ENCODE assay signal across 21 cellular contexts in genomic region chr1:167452483-167452882, GRCh38.
DNase-seq lines count a peak whose midpoint lies in the region; ATAC-seq and TF ChIP-seq lines count a peak whose summit lies in the region.
"Had no signal": no experiment of that assay in that cellular context is flagged by ENCODE, and none has a peak within 500 bp of the region (broad histone marks: within the 10 kb centered on the region; RNA-seq: fewer than 3 reads in every experiment).

No MANE protein-coding gene starts in this region.

- CTCF ChIA-PET in activated CD4-positive, alpha-beta T cell treated with anti-CD3 and anti-CD28 coated beads for 36 hours (lab: Charles Lee): interaction anchor here (0.9 to 5.4 kb wide), 4 partner anchors 24 to 103 kb away, joined by 3 to 29 read pairs (median 4); no protein-coding TSS in a partner anchor

- H3K9me2 ChIP-seq in OCI-LY1 (ENCODE audit: low read depth, low read length): no peaks in the 10 kb centered on the region

- H4K20me1 ChIP-seq in OCI-LY1 (ENCODE audit: insufficient read depth, low read length) (no peaks in the 10 kb centered on the region), smooth muscle cell (ENCODE audit: low read depth) (no peaks in the 10 kb centered on the region)

- peak overlapping the region; percentile 66 for H3K27ac Mint-ChIP-seq in activated CD4-positive, alpha-beta T cell treated with anti-CD3 and anti-CD28 coated beads for 36 hours
- peak overlapping the region; percentile 59 for H3K27ac Mint-ChIP-seq in activated naive CD8-positive, alpha-beta T cell treated with anti-CD3 and anti-CD28 coated beads, Interleukin-2, amount 10 ng/mL, durations not matched to agents 7 days and 5 days
- H3K27ac Mint-ChIP-seq in nephron: no peak overlapping the region
- H3K27ac Mint-ChIP-seq: B cell, mesothelial cell of epicardium, type B pancreatic cell, WTC11 had no signal

- H3F3A ChIP-seq in OCI-LY1 (ENCODE audit: insufficient read depth, low read length) (0 out of 2 replicates have a peak, but pooled peaks cover 7% of the 10 kb centered on the region), smooth muscle cell (ENCODE audit: low read depth) (no peaks in the 10 kb centered on the region)

- intact Hi-C loops in activated CD4-positive, alpha-beta T cell treated with anti-CD3 and anti-CD28 coated beads for 36 hours (cut with DNase I, micrococcal nuclease): no loop called here

- H3K4me3 Mint-ChIP-seq in activated CD4-positive, alpha-beta T cell treated with anti-CD3 and anti-CD28 coated beads for 36 hours: peak overlapping the region; percentile 22
- peak overlapping the region; percentile 23 for H3K4me3 Mint-ChIP-seq in activated naive CD8-positive, alpha-beta T cell treated with anti-CD3 and anti-CD28 coated beads, Interleukin-2, amount 10 ng/mL, durations not matched to agents 7 days and 5 days
- peak overlapping the region in 2 of 3 experiments; percentile 6 to 32 for H3K4me3 Mint-ChIP-seq in nephron
- H3K4me3 Mint-ChIP-seq: B cell, mesothelial cell of epicardium, type B pancreatic cell, WTC11 had no signal

- no peaks in the 10 kb centered on the region for H3K27me3 Mint-ChIP-seq in activated CD4-positive, alpha-beta T cell treated with anti-CD3 and anti-CD28 coated beads for 36 hours
- no peaks in the 10 kb centered on the region for H3K27me3 Mint-ChIP-seq in activated naive CD8-positive, alpha-beta T cell treated with anti-CD3 and anti-CD28 coated beads, Interleukin-2, amount 10 ng/mL, durations not matched to agents 7 days and 5 days
- H3K27me3 Mint-ChIP-seq in nephron (ENCODE audit: low read depth): peaks cover 52% of the 10 kb centered on the region

- no peak overlapping the region for H2AFZ ChIP-seq in OCI-LY1 (ENCODE audit: low read length)
- no peak overlapping the region for H2AFZ ChIP-seq in smooth muscle cell (ENCODE audit: low read depth)

- H3K36me3 Mint-ChIP-seq in activated CD4-positive, alpha-beta T cell treated with anti-CD3 and anti-CD28 coated beads for 36 hours (ENCODE audit: low read depth): peaks cover 17% of the 10 kb centered on the region
- H3K36me3 Mint-ChIP-seq in activated naive CD8-positive, alpha-beta T cell treated with anti-CD3 and anti-CD28 coated beads, Interleukin-2, amount 10 ng/mL, durations not matched to agents 7 days and 5 days: peaks cover 10% of the 10 kb centered on the region
- no peaks in the 10 kb centered on the region for H3K36me3 Mint-ChIP-seq in nephron (ENCODE audit: low read depth)
- H3K36me3 Mint-ChIP-seq: mesothelial cell of epicardium, type B pancreatic cell, WTC11 had no signal

- H3K4me1 Mint-ChIP-seq in activated CD4-positive, alpha-beta T cell treated with anti-CD3 and anti-CD28 coated beads for 36 hours: peaks cover 77% of the 10 kb centered on the region
- H3K4me1 Mint-ChIP-seq in activated naive CD8-positive, alpha-beta T cell treated with anti-CD3 and anti-CD28 coated beads, Interleukin-2, amount 10 ng/mL, durations not matched to agents 7 days and 5 days: peaks cover 57% of the 10 kb centered on the region
- H3K4me1 Mint-ChIP-seq in nephron: peaks cover 13% of the 10 kb centered on the region

- 82% methylated on average over 8 of the region's 8 CpGs for WGBS in smooth muscle cell (ENCODE audit: low lambda C conversion rate)

- H3K79me2 ChIP-seq in OCI-LY1 (ENCODE audit: insufficient read depth, low read length) (no peaks in the 10 kb centered on the region), smooth muscle cell (ENCODE audit: low read depth) (no peaks in the 10 kb centered on the region)

- H3K9ac ChIP-seq in OCI-LY1 (ENCODE audit: low read length) (no peak overlapping the region), smooth muscle cell (ENCODE audit: low read depth) (no peak overlapping the region)

- H3K27me3 ChIP-seq in OCI-LY1 (ENCODE audit: insufficient read depth, low read length) (no peaks in the 10 kb centered on the region), smooth muscle cell (ENCODE audit: low read depth) (peaks cover 13% of the 10 kb centered on the region)
- H3K27me3 ChIP-seq: body of pancreas had no signal

- H3K9me3 ChIP-seq in OCI-LY1 (ENCODE audit: low read length) (no peaks in the 10 kb centered on the region), smooth muscle cell (replicated peaks; ENCODE audit: low read depth) (no peaks in the 10 kb centered on the region)
- H3K9me3 ChIP-seq: body of pancreas, psoas muscle had no signal

- no peak for ATAC-seq in activated CD4-positive, alpha-beta T cell treated with anti-CD3 and anti-CD28 coated beads for 36 hours
- no peak for ATAC-seq in activated naive CD8-positive, alpha-beta T cell treated with anti-CD3 and anti-CD28 coated beads, Interleukin-2, amount 10 ng/mL, durations not matched to agents 7 days and 5 days (ENCODE audit: low read depth)
- no peak for ATAC-seq in HG02678 (IDR thresholded peaks at IDR 0.05; ENCODE audit: unreplicated experiment)
- ATAC-seq: body of pancreas, HCT116, left colon, psoas muscle, WTC11 had no signal

- no peak overlapping the region for H3K4me3 ChIP-seq in OCI-LY1 (ENCODE audit: low read depth, low read length, poor library complexity, severe bottlenecking)
- H3K4me3 ChIP-seq in smooth muscle cell: no peak overlapping the region
- H3K4me3 ChIP-seq: body of pancreas, psoas muscle, skin epidermis had no signal

- H3K4me1 ChIP-seq in OCI-LY1 (ENCODE audit: insufficient read depth, low read length, severe bottlenecking) (peaks cover 60% of the 10 kb centered on the region), smooth muscle cell (ENCODE audit: low read depth) (peaks cover 7% of the 10 kb centered on the region)

- POLR2A ChIA-PET in activated CD4-positive, alpha-beta T cell treated with anti-CD3 and anti-CD28 coated beads for 36 hours (lab: Charles Lee): interaction anchor here (0.8 to 1.2 kb wide), 2 partner anchors 42 to 63 kb away, joined by 3 to 4 read pairs; no protein-coding TSS in a partner anchor
- POLR2A ChIA-PET in activated naive CD8-positive, alpha-beta T cell treated with anti-CD3 and anti-CD28 coated beads, Interleukin-2, amount 10 ng/mL, durations not matched to agents 7 days and 5 days (lab: Charles Lee): interaction anchor here (1.0 to 9.0 kb wide), 3 partner anchors 30 to 64 kb away, joined by 3 to 63 read pairs (median 4); partner anchors contain the start of gene CD247

- no peak for DNase-seq in activated CD4-positive, alpha-beta T cell treated with anti-CD3 and anti-CD28 coated beads for 36 hours
- DNase-seq in activated CD4-positive, alpha-beta T cell treated with anti-CD3 and anti-CD28 coated beads, Interleukin-2, amount 50 U/mL, for 48 hours: no peak
- no peak for DNase-seq in activated naive CD8-positive, alpha-beta T cell treated with anti-CD3 and anti-CD28 coated beads, Interleukin-2, amount 10 ng/mL, durations not matched to agents 7 days and 5 days
- no peak for DNase-seq in D341Med (ENCODE audit: low spot score)
- no peak for DNase-seq in smooth muscle cell (lab: John Stamatoyannopoulos, UW; ENCODE audit: unreplicated experiment)
- DNase-seq: 8988T; left colon; NCI-H1105 treated with DMSO at 0.1 percent for 48 hours; NK-92 treated with Interleukin-12 subunit alpha and Interleukin-12 subunit beta, amount 100 ng/mL, for 24 hours; psoas muscle; stimulated activated CD4-positive, alpha-beta T cell treated with anti-CD3 and anti-CD28 coated beads, Interleukin-4, amount 100 ng/mL, for 1 hour had no signal

- H3K36me3 ChIP-seq in OCI-LY1 (ENCODE audit: insufficient read depth, low read length): no peaks in the 10 kb centered on the region
- H3K36me3 ChIP-seq in smooth muscle cell (ENCODE audit: low read depth): no peaks in the 10 kb centered on the region

- no peaks in the 10 kb centered on the region for H3K9me3 Mint-ChIP-seq in activated CD4-positive, alpha-beta T cell treated with anti-CD3 and anti-CD28 coated beads for 36 hours (ENCODE audit: low read depth)
- H3K9me3 Mint-ChIP-seq in activated naive CD8-positive, alpha-beta T cell treated with anti-CD3 and anti-CD28 coated beads, Interleukin-2, amount 10 ng/mL, durations not matched to agents 7 days and 5 days: no peaks in the 10 kb centered on the region
- no peaks in the 10 kb centered on the region for H3K9me3 Mint-ChIP-seq in nephron
- H3K9me3 Mint-ChIP-seq: mesothelial cell of epicardium, type B pancreatic cell, WTC11 had no signal

- no peak overlapping the region for H3K4me2 ChIP-seq in OCI-LY1 (ENCODE audit: low read length)
- H3K4me2 ChIP-seq in smooth muscle cell: no peak overlapping the region

- TF ChIP-seq CTCF in OCI-LY1 (IDR thresholded peaks at IDR 0.05; ENCODE audit: low read length) (no peak), nephron (IDR thresholded peaks at IDR 0.05; ENCODE audit: unreplicated experiment in 3 of 3) (no peak), smooth muscle cell (IDR thresholded peaks at IDR 0.05; ENCODE audit: borderline replicate concordance, insufficient read depth, poor library complexity, severe bottlenecking) (no peak)

- H3K27ac ChIP-seq in OCI-LY1 (ENCODE audit: low read depth, low read length, poor library complexity, severe bottlenecking) (peak overlapping the region; percentile 26), smooth muscle cell (ENCODE audit: low read depth) (no peak overlapping the region)
- H3K27ac ChIP-seq: body of pancreas, psoas muscle had no signal

Comparison
In these comparisons a context has a peak if more than half of its experiments do, and no peak if none do; other contexts are left out.
1. H3K27ac Mint-ChIP-seq: peak in activated CD4-positive, alpha-beta T cell treated with anti-CD3 and anti-CD28 coated beads for 36 hours (single experiment) and activated naive CD8-positive, alpha-beta T cell treated with anti-CD3 and anti-CD28 coated beads, Interleukin-2, amount 10 ng/mL, durations not matched to agents 7 days and 5 days (single experiment); none in nephron (0 of 3).
2. Peak in every context shown above with its lines, with median percentiles within 50 percentile points of each other: H3K4me3 Mint-ChIP-seq.